In genomic region chr14:68965261-68965761, GRCh38 we compare ENCODE assay signal across 13 cellular contexts. TPM values are rescaled to one million over a fixed set of nuclear protein-coding genes. Genes with fewer than 3 reads are reported as not detected.
DNase-seq lines count a peak whose midpoint lies in the region; ATAC-seq, FAIRE-seq and TF ChIP-seq lines count a peak whose summit lies in the region.
"Had no signal": no experiment of that assay in that cellular context is flagged by ENCODE, and none has a peak within 500 bp of the region (broad histone marks: within the 10 kb centered on the region; RNA-seq: fewer than 3 reads in every experiment).

No MANE protein-coding gene starts in this region.

- POLR2A ChIA-PET in HEK293 (lab: Yijun Ruan, JAX), result no interaction called here
- POLR2A ChIA-PET in CD8-positive, alpha-beta memory T cell (lab: Charles Lee), result no interaction called here

- peaks cover 3% of the 10 kb centered on the region for H3K36me3 Mint-ChIP-seq in activated naive CD8-positive, alpha-beta T cell
- H3K36me3 Mint-ChIP-seq in CD8-positive, alpha-beta memory T cell, result peaks cover 0 to 4% (median 2%) of the 10 kb centered on the region in 3 donors

- H3K27ac ChIP-seq in HEK293 (ENCODE audit: extremely low read depth, low read depth, low read length), result no peak overlapping the region
- H3K27ac ChIP-seq in small intestine (ENCODE audit: low read depth in 1 of 2, low read length in 1 of 2), result peak overlapping the region in 1 of 2 donors; percentile 21
- no peak overlapping the region for H3K27ac ChIP-seq in CD8-positive, alpha-beta memory T cell (ENCODE audit: low read depth, low read length)
- H3K27ac ChIP-seq: gastrocnemius medialis had no signal

- no peaks in the 10 kb centered on the region for H3K9me3 Mint-ChIP-seq in activated naive CD8-positive, alpha-beta T cell (ENCODE audit: low read depth)
- no peaks in the 10 kb centered on the region for H3K9me3 Mint-ChIP-seq in CD8-positive, alpha-beta memory T cell

- no peak for ATAC-seq in HG03196 (IDR thresholded peaks at IDR 0.05; ENCODE audit: unreplicated experiment)
- ATAC-seq: gastrocnemius medialis, left cardiac atrium had no signal

- no peaks in the 10 kb centered on the region for H3K9me3 ChIP-seq in HEK293 (ENCODE audit: control insufficient read depth, insufficient read depth, low read depth, low read length)
- H3K9me3 ChIP-seq in small intestine (ENCODE audit: control insufficient read depth, low read depth), result no peaks in the 10 kb centered on the region
- H3K9me3 ChIP-seq in CD8-positive, alpha-beta memory T cell (ENCODE audit: low read length), result no peaks in the 10 kb centered on the region
- H3K9me3 ChIP-seq: gastrocnemius medialis, prostate gland had no signal

- no peaks in the 10 kb centered on the region for H3K27me3 ChIP-seq in small intestine (ENCODE audit: control insufficient read depth in 2 of 2, insufficient read depth in 2 of 2, low read length in 2 of 2)
- no peaks in the 10 kb centered on the region for H3K27me3 ChIP-seq in CD8-positive, alpha-beta memory T cell (ENCODE audit: insufficient read depth, low read length, poor library complexity, severe bottlenecking)
- H3K27me3 ChIP-seq: gastrocnemius medialis had no signal

- H3K4me1 ChIP-seq in HEK293 (ENCODE audit: control insufficient read depth, insufficient read depth, low read length), result peaks cover 9% of the 10 kb centered on the region
- peaks cover 13 to 23% of the 10 kb centered on the region in 2 donors for H3K4me1 ChIP-seq in small intestine (ENCODE audit: control insufficient read depth in 2 of 2, insufficient read depth in 1 of 2, low read depth in 1 of 2, low read length in 1 of 2)
- peaks cover 85% of the 10 kb centered on the region for H3K4me1 ChIP-seq in CD8-positive, alpha-beta memory T cell (ENCODE audit: insufficient read depth, low read length)

- H3K27me3 Mint-ChIP-seq in activated naive CD8-positive, alpha-beta T cell, result no peaks in the 10 kb centered on the region
- H3K27me3 Mint-ChIP-seq in CD8-positive, alpha-beta memory T cell, result peaks cover 2 to 3% of the 10 kb centered on the region in 2 donors

- no peak for TF ChIP-seq CTCF in HEK293 (tag by site-specific recombination; IDR thresholded peaks at IDR 0.05)

- H3K36me3 ChIP-seq in HEK293 (ENCODE audit: control insufficient read depth in 2 of 2, insufficient read depth in 1 of 2, low read length in 2 of 2), result no peaks in the 10 kb centered on the region
- H3K36me3 ChIP-seq in small intestine (ENCODE audit: control insufficient read depth in 2 of 2, insufficient read depth in 2 of 2, low read length in 2 of 2), result no peaks in the 10 kb centered on the region
- no peaks in the 10 kb centered on the region for H3K36me3 ChIP-seq in CD8-positive, alpha-beta memory T cell (ENCODE audit: insufficient read depth, low read length)
- H3K36me3 ChIP-seq: gastrocnemius medialis, prostate gland had no signal

- peak overlapping the region; percentile 52 for H3K4me3 Mint-ChIP-seq in activated naive CD8-positive, alpha-beta T cell
- H3K4me3 Mint-ChIP-seq in CD8-positive, alpha-beta memory T cell, result peak overlapping the region in 2 of 7 donors; percentile 19 to 26

- DNase-seq in iPS-NIHi11 (ENCODE audit: low spot score), result peak; percentile 37
- peak; percentile 50 for DNase-seq in small intestine
- no peak for DNase-seq in NCI-H2107 (lab: John Stamatoyannopoulos, UW)
- DNase-seq in GM19240 (ENCODE audit: insufficient read length, low spot score), result no peak
- no peak for DNase-seq in CD8-positive, alpha-beta memory T cell
- DNase-seq: activated CD8-positive, alpha-beta memory T cell treated with anti-CD3 and anti-CD28 coated beads, Interleukin-2, amount 50 U/mL, for 4 hours; gastrocnemius medialis; left cardiac atrium; T-helper 9 cell had no signal

- CTCF ChIA-PET in HEK293 (lab: Yijun Ruan, JAX), result interaction anchor here (0.8 to 1.6 kb wide), 3 partner anchors 14 to 142 kb away, joined by 3 to 4 read pairs (median 4); no protein-coding TSS in a partner anchor
- CTCF ChIA-PET in CD8-positive, alpha-beta memory T cell (lab: Charles Lee), result no interaction called here

- H3K4me1 Mint-ChIP-seq in activated naive CD8-positive, alpha-beta T cell (ENCODE audit: low read depth), result peaks cover 96% of the 10 kb centered on the region
- peaks cover 32 to 42% (median 40%) of the 10 kb centered on the region in 3 donors for H3K4me1 Mint-ChIP-seq in CD8-positive, alpha-beta memory T cell

- no peak overlapping the region for H3K4me3 ChIP-seq in HEK293 (ENCODE audit: low read depth, low read length)
- no peak overlapping the region for H3K4me3 ChIP-seq in small intestine (ENCODE audit: low read depth in 1 of 2, low read length in 2 of 2)
- H3K4me3 ChIP-seq in CD8-positive, alpha-beta memory T cell (ENCODE audit: low read length), result no peak overlapping the region
- H3K4me3 ChIP-seq: gastrocnemius medialis, prostate gland had no signal

- FAIRE-seq in small intestine (lab: Jason Lieb, UNC), result no peak

- peak overlapping the region; percentile 98 for H3K27ac Mint-ChIP-seq in activated naive CD8-positive, alpha-beta T cell
- H3K27ac Mint-ChIP-seq in CD8-positive, alpha-beta memory T cell, result peak overlapping the region in 2 of 8 donors; percentile 72 to 74

TF ChIP-seq in HEK293, 187 proteins besides CTCF, POLR2A, EP300 and RAD21:
- TF ChIP-seq, protein P1, sequence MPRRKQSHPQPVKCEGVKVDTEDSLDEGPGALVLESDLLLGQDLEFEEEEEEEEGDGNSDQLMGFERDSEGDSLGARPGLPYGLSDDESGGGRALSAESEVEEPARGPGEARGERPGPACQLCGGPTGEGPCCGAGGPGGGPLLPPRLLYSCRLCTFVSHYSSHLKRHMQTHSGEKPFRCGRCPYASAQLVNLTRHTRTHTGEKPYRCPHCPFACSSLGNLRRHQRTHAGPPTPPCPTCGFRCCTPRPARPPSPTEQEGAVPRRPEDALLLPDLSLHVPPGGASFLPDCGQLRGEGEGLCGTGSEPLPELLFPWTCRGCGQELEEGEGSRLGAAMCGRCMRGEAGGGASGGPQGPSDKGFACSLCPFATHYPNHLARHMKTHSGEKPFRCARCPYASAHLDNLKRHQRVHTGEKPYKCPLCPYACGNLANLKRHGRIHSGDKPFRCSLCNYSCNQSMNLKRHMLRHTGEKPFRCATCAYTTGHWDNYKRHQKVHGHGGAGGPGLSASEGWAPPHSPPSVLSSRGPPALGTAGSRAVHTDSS (tag by site-specific recombination; IDR thresholded peaks at IDR 0.05), result no peak
- TF ChIP-seq KLF1 (tag by site-specific recombination; IDR thresholded peaks at IDR 0.05) (peak; percentile 46), ZNF560 (tag by site-specific recombination; IDR thresholded peaks at IDR 0.05; ENCODE audit: borderline replicate concordance) (no peak), REPIN1 (tag by site-specific recombination; IDR thresholded peaks at IDR 0.05; ENCODE audit: low read depth) (no peak), MYNN (tag by site-specific recombination; IDR thresholded peaks at IDR 0.05; ENCODE audit: borderline replicate concordance) (no peak)

RNA-seq across cellular contexts. Expression of gene ACTN1, which starts 13.8 kb away (rescaled TPM):
- 10 to 100 TPM in 2 of 3 donors, 1 to 10 TPM in 1; 6.7 to 55.9 (median 10.3) TPM for polyA plus RNA-seq in small intestine
- total RNA-seq in CD8-positive, alpha-beta memory T cell, result 10 to 100 TPM; 52.7 to 53.3 TPM
- polyA plus RNA-seq in CD8-positive, alpha-beta memory T cell, result 47.4 TPM

Comparison
In these comparisons a context has a peak if more than half of its experiments do, and no peak if none do; other contexts are left out.
1. DNase-seq: peak in iPS-NIHi11 (single experiment) and small intestine (single experiment); none in NCI-H2107 (single experiment), GM19240 (single experiment) and CD8-positive, alpha-beta memory T cell (0 of 5).